In the genomic region with DNA sequence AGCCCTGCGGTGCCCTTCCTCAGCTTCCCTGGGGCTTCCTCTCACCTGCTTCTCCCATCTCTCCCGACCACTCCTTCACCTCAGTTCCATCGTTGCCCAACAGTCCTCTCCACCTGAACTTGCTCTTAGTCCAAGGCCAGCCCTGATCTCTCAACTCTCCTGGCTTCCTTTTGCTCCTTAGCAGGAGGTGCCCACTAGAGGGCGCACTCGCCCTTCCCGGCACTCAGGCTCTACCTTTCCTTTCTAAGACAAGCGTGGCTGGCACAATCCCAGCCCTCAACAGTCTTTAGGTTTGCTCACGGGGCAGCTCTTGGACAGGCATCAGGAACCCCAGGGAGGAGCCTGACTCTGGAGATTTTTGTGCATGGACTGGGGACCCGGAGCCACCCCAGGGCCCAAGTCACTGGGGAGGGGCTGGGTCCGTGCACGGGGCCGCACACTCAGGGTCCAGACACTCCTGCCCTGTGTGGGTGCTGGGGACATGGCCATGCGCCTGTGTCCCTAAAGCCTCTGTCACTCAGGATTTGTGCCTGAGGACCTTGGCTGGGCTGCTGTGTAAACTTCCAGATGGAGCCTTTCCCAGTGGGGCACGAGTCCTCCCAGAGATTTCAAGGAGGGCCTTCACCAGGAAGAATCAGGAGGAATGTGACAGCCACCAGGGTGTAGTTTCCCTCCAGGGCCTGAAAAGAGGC, we compare ENCODE assay signal across 1 cellular context.
TF ChIP-seq lines count a peak whose summit lies in the region.

No MANE protein-coding gene starts in this region.

TF ChIP-seq in GM23338, 12 proteins besides CTCF, POLR2A, EP300 and RAD21 (continued from another document):
- TF ChIP-seq, protein P1, sequence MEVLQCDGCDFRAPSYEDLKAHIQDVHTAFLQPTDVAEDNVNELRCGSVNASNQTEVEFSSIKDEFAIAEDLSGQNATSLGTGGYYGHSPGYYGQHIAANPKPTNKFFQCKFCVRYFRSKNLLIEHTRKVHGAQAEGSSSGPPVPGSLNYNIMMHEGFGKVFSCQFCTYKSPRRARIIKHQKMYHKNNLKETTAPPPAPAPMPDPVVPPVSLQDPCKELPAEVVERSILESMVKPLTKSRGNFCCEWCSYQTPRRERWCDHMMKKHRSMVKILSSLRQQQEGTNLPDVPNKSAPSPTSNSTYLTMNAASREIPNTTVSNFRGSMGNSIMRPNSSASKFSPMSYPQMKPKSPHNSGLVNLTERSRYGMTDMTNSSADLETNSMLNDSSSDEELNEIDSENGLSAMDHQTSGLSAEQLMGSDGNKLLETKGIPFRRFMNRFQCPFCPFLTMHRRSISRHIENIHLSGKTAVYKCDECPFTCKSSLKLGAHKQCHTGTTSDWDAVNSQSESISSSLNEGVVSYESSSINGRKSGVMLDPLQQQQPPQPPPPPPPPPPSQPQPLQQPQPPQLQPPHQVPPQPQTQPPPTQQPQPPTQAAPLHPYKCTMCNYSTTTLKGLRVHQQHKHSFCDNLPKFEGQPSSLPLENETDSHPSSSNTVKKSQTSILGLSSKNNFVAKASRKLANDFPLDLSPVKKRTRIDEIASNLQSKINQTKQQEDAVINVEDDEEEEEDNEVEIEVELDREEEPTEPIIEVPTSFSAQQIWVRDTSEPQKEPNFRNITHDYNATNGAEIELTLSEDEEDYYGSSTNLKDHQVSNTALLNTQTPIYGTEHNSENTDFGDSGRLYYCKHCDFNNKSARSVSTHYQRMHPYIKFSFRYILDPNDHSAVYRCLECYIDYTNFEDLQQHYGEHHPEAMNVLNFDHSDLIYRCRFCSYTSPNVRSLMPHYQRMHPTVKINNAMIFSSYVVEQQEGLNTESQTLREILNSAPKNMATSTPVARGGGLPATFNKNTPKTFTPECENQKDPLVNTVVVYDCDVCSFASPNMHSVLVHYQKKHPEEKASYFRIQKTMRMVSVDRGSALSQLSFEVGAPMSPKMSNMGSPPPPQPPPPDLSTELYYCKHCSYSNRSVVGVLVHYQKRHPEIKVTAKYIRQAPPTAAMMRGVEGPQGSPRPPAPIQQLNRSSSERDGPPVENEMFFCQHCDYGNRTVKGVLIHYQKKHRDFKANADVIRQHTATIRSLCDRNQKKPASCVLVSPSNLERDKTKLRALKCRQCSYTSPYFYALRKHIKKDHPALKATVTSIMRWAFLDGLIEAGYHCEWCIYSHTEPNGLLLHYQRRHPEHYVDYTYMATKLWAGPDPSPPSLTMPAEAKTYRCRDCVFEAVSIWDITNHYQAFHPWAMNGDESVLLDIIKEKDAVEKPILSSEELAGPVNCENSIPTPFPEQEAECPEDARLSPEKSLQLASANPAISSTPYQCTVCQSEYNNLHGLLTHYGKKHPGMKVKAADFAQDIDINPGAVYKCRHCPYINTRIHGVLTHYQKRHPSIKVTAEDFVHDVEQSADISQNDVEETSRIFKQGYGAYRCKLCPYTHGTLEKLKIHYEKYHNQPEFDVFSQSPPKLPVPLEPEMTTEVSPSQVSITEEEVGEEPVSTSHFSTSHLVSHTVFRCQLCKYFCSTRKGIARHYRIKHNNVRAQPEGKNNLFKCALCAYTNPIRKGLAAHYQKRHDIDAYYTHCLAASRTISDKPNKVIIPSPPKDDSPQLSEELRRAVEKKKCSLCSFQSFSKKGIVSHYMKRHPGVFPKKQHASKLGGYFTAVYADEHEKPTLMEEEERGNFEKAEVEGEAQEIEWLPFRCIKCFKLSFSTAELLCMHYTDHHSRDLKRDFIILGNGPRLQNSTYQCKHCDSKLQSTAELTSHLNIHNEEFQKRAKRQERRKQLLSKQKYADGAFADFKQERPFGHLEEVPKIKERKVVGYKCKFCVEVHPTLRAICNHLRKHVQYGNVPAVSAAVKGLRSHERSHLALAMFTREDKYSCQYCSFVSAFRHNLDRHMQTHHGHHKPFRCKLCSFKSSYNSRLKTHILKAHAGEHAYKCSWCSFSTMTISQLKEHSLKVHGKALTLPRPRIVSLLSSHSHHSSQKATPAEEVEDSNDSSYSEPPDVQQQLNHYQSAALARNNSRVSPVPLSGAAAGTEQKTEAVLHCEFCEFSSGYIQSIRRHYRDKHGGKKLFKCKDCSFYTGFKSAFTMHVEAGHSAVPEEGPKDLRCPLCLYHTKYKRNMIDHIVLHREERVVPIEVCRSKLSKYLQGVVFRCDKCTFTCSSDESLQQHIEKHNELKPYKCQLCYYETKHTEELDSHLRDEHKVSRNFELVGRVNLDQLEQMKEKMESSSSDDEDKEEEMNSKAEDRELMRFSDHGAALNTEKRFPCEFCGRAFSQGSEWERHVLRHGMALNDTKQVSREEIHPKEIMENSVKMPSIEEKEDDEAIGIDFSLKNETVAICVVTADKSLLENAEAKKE (CRISPR knock-in tag; IDR thresholded peaks at IDR 0.05) = no peak
- TF ChIP-seq, protein P2, sequence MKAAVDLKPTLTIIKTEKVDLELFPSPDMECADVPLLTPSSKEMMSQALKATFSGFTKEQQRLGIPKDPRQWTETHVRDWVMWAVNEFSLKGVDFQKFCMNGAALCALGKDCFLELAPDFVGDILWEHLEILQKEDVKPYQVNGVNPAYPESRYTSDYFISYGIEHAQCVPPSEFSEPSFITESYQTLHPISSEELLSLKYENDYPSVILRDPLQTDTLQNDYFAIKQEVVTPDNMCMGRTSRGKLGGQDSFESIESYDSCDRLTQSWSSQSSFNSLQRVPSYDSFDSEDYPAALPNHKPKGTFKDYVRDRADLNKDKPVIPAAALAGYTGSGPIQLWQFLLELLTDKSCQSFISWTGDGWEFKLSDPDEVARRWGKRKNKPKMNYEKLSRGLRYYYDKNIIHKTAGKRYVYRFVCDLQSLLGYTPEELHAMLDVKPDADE (IDR thresholded peaks at IDR 0.05) = no peak
- TF ChIP-seq CREB1 (CRISPR knock-in tag; IDR thresholded peaks at IDR 0.05; ENCODE audit: low read depth) = no peak
- no peak for TF ChIP-seq JUNB (IDR thresholded peaks at IDR 0.05; ENCODE audit: unreplicated experiment)
- TF ChIP-seq EZH2 (IDR thresholded peaks at IDR 0.05; ENCODE audit: low read depth, unreplicated experiment) = no peak
- TF ChIP-seq POLR2AphosphoS5 (IDR thresholded peaks at IDR 0.05; ENCODE audit: low read depth) = no peak
- TF ChIP-seq ZNF114 (CRISPR knock-in tag; IDR thresholded peaks at IDR 0.05) = no peak
